In genomic region chr18:39960545-39960944, GRCh38 we compare ENCODE assay signal across 25 cellular contexts.
DNase-seq lines count a peak whose midpoint lies in the region; ATAC-seq, FAIRE-seq and TF ChIP-seq lines count a peak whose summit lies in the region.
"Had no signal": no experiment of that assay in that cellular context is flagged by ENCODE, and none has a peak within 500 bp of the region (broad histone marks: within the 10 kb centered on the region; RNA-seq: fewer than 3 reads in every experiment).

No MANE protein-coding gene starts in this region.

- peak overlapping the region; percentile 59 for H3K4me2 ChIP-seq in KMS-11
- peak overlapping the region; percentile 59 for H3K4me2 ChIP-seq in keratinocyte (ENCODE audit: control insufficient read depth, extremely low read depth, insufficient read depth, low read depth, low read length)
- H3K4me2 ChIP-seq: BLaER1 had no signal

- H3K79me2 ChIP-seq in KMS-11 (ENCODE audit: insufficient read depth, low read depth) (no peaks in the 10 kb centered on the region), keratinocyte (ENCODE audit: control insufficient read depth, insufficient read depth, low read length) (no peaks in the 10 kb centered on the region)

- H4K20me1 ChIP-seq in KMS-11 (ENCODE audit: insufficient read depth) (no peaks in the 10 kb centered on the region), keratinocyte (ENCODE audit: control insufficient read depth, extremely low read depth, insufficient read depth, low read length) (no peaks in the 10 kb centered on the region)
- H4K20me1 ChIP-seq: BLaER1 had no signal

- H3K9me1 ChIP-seq in keratinocyte (ENCODE audit: control insufficient read depth, extremely low read depth, insufficient read depth, low read length), result no peaks in the 10 kb centered on the region

- H3K27me3 ChIP-seq in KMS-11 (ENCODE audit: insufficient read depth, low read depth) (no peaks in the 10 kb centered on the region), brain microvascular endothelial cell (replicated peaks) (no peaks in the 10 kb centered on the region), keratinocyte (ENCODE audit: control insufficient read depth, extremely low read depth, insufficient read depth, low read length) (no peaks in the 10 kb centered on the region)
- H3K27me3 ChIP-seq: ascending aorta, BLaER1, esophagus squamous epithelium, thyroid gland had no signal

- in situ Hi-C loops in brain microvascular endothelial cell (cut with HindIII; ENCODE audit: low pct_ligation_motif_present, low sequenced_read_pairs), result no loop called here

- H3K27ac ChIP-seq in KMS-11 (peak overlapping the region; percentile 61), brain microvascular endothelial cell (no peak overlapping the region), keratinocyte (ENCODE audit: control insufficient read depth, insufficient read depth, low read length) (peak overlapping the region; percentile 93)
- H3K27ac ChIP-seq: ascending aorta, BLaER1, esophagus squamous epithelium, thyroid gland had no signal

- dilution Hi-C loops in keratinocyte (cut with MboI; ENCODE audit: extremely low pct_ligation_motif_present, low sequenced_read_pairs), result no loop called here

- no peak overlapping the region for H3K4me3 ChIP-seq in KMS-11 (IDR thresholded peaks at IDR 0.05; ENCODE audit: insufficient read depth, low read depth, low read length)
- H3K4me3 ChIP-seq in brain microvascular endothelial cell (ENCODE audit: low read depth, low read length), result no peak overlapping the region
- H3K4me3 ChIP-seq in keratinocyte (ENCODE audit: control insufficient read depth in 2 of 3, extremely low read depth in 1 of 3, insufficient read depth in 2 of 3, low read depth in 1 of 3, low read length in 3 of 3), result no peak overlapping the region
- H3K4me3 ChIP-seq: ascending aorta, BLaER1, esophagus squamous epithelium, thyroid gland had no signal

- H3K4me1 ChIP-seq in KMS-11 (ENCODE audit: low read depth, poor library complexity, severe bottlenecking) (peaks cover 47% of the 10 kb centered on the region), keratinocyte (ENCODE audit: control insufficient read depth, extremely low read depth, insufficient read depth, low read length) (peaks cover 37% of the 10 kb centered on the region)
- H3K4me1 ChIP-seq: ascending aorta, BLaER1, Caco-2, esophagus squamous epithelium, thyroid gland had no signal

- no peak for TF ChIP-seq CTCF in KMS-11 (conservative IDR thresholded peaks at IDR 0.05; ENCODE audit: low read depth, low read length)
- TF ChIP-seq CTCF in brain microvascular endothelial cell (IDR thresholded peaks at IDR 0.05; ENCODE audit: low read depth, low read length, missing control alignments), result no peak
- no peak for TF ChIP-seq CTCF in keratinocyte (optimal IDR thresholded peaks at IDR 0.05 in 1 of 3, IDR thresholded peaks at IDR 0.05 in 1 of 3, conservative IDR thresholded peaks at IDR 0.05 in 1 of 3; ENCODE audit: extremely low read depth in 1 of 3, insufficient read depth in 2 of 3, low read length in 3 of 3)

- no peaks in the 10 kb centered on the region for H3K36me3 ChIP-seq in KMS-11 (ENCODE audit: insufficient read depth)
- H3K36me3 ChIP-seq in brain microvascular endothelial cell (replicated peaks), result no peaks in the 10 kb centered on the region
- no peaks in the 10 kb centered on the region for H3K36me3 ChIP-seq in keratinocyte (ENCODE audit: control insufficient read depth in 2 of 2, extremely low read depth in 1 of 2, insufficient read depth in 2 of 2, low read length in 2 of 2)
- H3K36me3 ChIP-seq: ascending aorta, BLaER1, esophagus squamous epithelium, thyroid gland had no signal

- DNase-seq in A172 (ENCODE audit: low spot score), result peak; percentile 23
- DNase-seq in brain microvascular endothelial cell, result peak; percentile 57
- peak; percentile 28 for DNase-seq in keratinocyte (ENCODE audit: low read depth, low spot score)
- DNase-seq in RCC 7860 (ENCODE audit: low spot score), result no peak
- DNase-seq in activated CD4-positive, alpha-beta T cell treated with anti-CD3 and anti-CD28 coated beads for 1 hour, result no peak
- DNase-seq in GM19239 (ENCODE audit: insufficient read length, low spot score), result no peak
- DNase-seq: activated CD4-positive, alpha-beta T cell treated with anti-CD3 and anti-CD28 coated beads for 48 hours; activated CD8-positive, alpha-beta memory T cell treated with anti-CD3 and anti-CD28 coated beads, Interleukin-2, amount 10 ng/mL, durations not matched to agents 7 days and 5 days; Caco-2; effector memory CD4-positive, alpha-beta T cell; EL; esophagus squamous epithelium; KG1; naive thymus-derived CD4-positive, alpha-beta T cell; NCI-H1694; OCI-M1; stimulated activated CD4-positive, alpha-beta T cell treated with anti-CD3 and anti-CD28 coated beads, Interleukin-12 subunit alpha, Interleukin-12 subunit beta, amount 100 ng/mL, for 4 hours; stimulated activated CD4-positive, alpha-beta T cell treated with anti-CD3 and anti-CD28 coated beads, Interleukin-4, amount 100 ng/mL, for 4 hours; thyroid gland had no signal

- H3K9ac ChIP-seq in KMS-11, result no peak overlapping the region
- H3K9ac ChIP-seq in keratinocyte (ENCODE audit: control insufficient read depth, extremely low read depth, insufficient read depth, low read length), result peak overlapping the region; percentile 55
- H3K9ac ChIP-seq: BLaER1 had no signal

- ATAC-seq in GM21528 (IDR thresholded peaks at IDR 0.05; ENCODE audit: low FRiP score, unreplicated experiment), result no peak
- ATAC-seq: activated CD8-positive, alpha-beta memory T cell treated with anti-CD3 and anti-CD28 coated beads, Interleukin-2, amount 10 ng/mL, durations not matched to agents 7 days and 5 days; activated naive CD4-positive, alpha-beta T cell treated with anti-CD3 and anti-CD28 coated beads, Interleukin-2, amount 50 U/mL, for 72 hours; naive thymus-derived CD4-positive, alpha-beta T cell had no signal

- H3K9me3 ChIP-seq in keratinocyte (ENCODE audit: control insufficient read depth, low read depth, low read length), result no peaks in the 10 kb centered on the region
- H3K9me3 ChIP-seq: ascending aorta, BLaER1, Caco-2, esophagus squamous epithelium, thyroid gland had no signal

- H2AFZ ChIP-seq in KMS-11 (ENCODE audit: low read depth) (no peak overlapping the region), keratinocyte (ENCODE audit: control insufficient read depth, low read length) (no peak overlapping the region)

- no peak for FAIRE-seq in keratinocyte (lab: Jason Lieb, UNC)
- no peak for FAIRE-seq in RCC 7860 (lab: Jason Lieb, UNC)
- no peak for FAIRE-seq in GM19239 (lab: Jason Lieb, UNC)
- FAIRE-seq: H54 had no signal

Comparison
In these comparisons a context has a peak if more than half of its experiments do, and no peak if none do; other contexts are left out.
1. DNase-seq: peak in A172 (single experiment), brain microvascular endothelial cell (single experiment) and keratinocyte (single experiment); none in RCC 7860 (single experiment), activated CD4-positive, alpha-beta T cell treated with anti-CD3 and anti-CD28 coated beads for 1 hour (single experiment) and GM19239 (single experiment).